In genomic region chr9:129142536-129142935, GRCh38 we compare ENCODE assay signal across 8 cellular contexts. TPM values are rescaled to one million over a fixed set of nuclear protein-coding genes. Genes with fewer than 3 reads are reported as not detected.
A peak's percentile ranks its signal among the peaks of the same experiment; 100 is the strongest.
DNase-seq lines count a peak whose midpoint lies in the region; ATAC-seq and TF ChIP-seq lines count a peak whose summit lies in the region.

No MANE protein-coding gene starts in this region.

- H3K4me1 Mint-ChIP-seq in CD4-positive, alpha-beta memory T cell = peaks cover 15 to 37% (median 29%) of the 10 kb centered on the region in 4 donors
- peaks cover 50% of the 10 kb centered on the region for H3K4me1 Mint-ChIP-seq in activated B cell treated with CpG ODN at 0.5 μM for 24 hours

- no peak overlapping the region for H3K4me3 ChIP-seq in CD4-positive, alpha-beta memory T cell (ENCODE audit: low read length in 2 of 2)
- H3K4me3 ChIP-seq in left ventricle myocardium inferior (peak overlapping the region; percentile 71), sigmoid colon (peak overlapping the region in 1 of 4 donors; percentile 51)

- WGBS in sigmoid colon, 2 donors = 80% methylated on average over 7 of the region's 7 CpGs

- no peak for TF ChIP-seq CTCF in activated B cell treated with CpG ODN at 0.5 μM for 24 hours (IDR thresholded peaks at IDR 0.05)
- TF ChIP-seq CTCF in left ventricle myocardium inferior (IDR thresholded peaks at IDR 0.05; ENCODE audit: borderline replicate concordance) = no peak
- TF ChIP-seq CTCF in sigmoid colon (IDR thresholded peaks at IDR 0.05) = no peak

- CTCF ChIA-PET in CD4-positive, alpha-beta memory T cell (lab: Charles Lee; ENCODE audit: partially characterized antibody) = interaction anchor here (0.6 to 10.5 kb wide), 36 partner anchors 11 to 648 kb away, joined by 3 to 151 read pairs (median 4); partner anchors contain the start of genes C9orf50, IER5L and NTMT1
- CTCF ChIA-PET in activated B cell treated with CpG ODN at 0.5 μM for 24 hours (lab: Charles Lee) = interaction anchor here (0.6 to 6.7 kb wide), 23 partner anchors 9 to 584 kb away, joined by 3 to 84 read pairs (median 4); partner anchors contain the start of gene IER5L

- H3K27ac Mint-ChIP-seq in CD4-positive, alpha-beta memory T cell = peak overlapping the region in 6 of 7 donors; percentile 57 to 91 (median 81)
- H3K27ac Mint-ChIP-seq in activated B cell treated with CpG ODN at 0.5 μM for 24 hours = peak overlapping the region; percentile 91

- peaks cover 38% of the 10 kb centered on the region for H3K4me1 ChIP-seq in CD4-positive, alpha-beta memory T cell (ENCODE audit: insufficient read depth, low read length)
- H3K4me1 ChIP-seq in left ventricle myocardium inferior = peaks cover 97% of the 10 kb centered on the region
- H3K4me1 ChIP-seq in sigmoid colon = peaks cover 0 to 98% (median 90%) of the 10 kb centered on the region in 4 donors

- intact Hi-C loops in CD4-positive, alpha-beta memory T cell (cut with micrococcal nuclease) = no loop called here
- intact Hi-C loops in activated B cell treated with CpG ODN at 0.5 μM for 24 hours (cut with micrococcal nuclease) = loop anchor here (2.0 to 10.0 kb wide), 2 partner anchors 60 to 1102 kb away; no protein-coding TSS in a partner anchor
- intact Hi-C loops in left ventricle myocardium inferior (cut with micrococcal nuclease) = no loop called here
- intact Hi-C loops in sigmoid colon (cut with DNase I) = loop anchor here (2.0 kb wide), 1 partner anchor 346 kb away; no protein-coding TSS in a partner anchor

- no peak for DNase-seq in CD4-positive, alpha-beta memory T cell
- no peak for DNase-seq in activated B cell treated with CpG ODN at 0.5 μM for 24 hours
- no peak for DNase-seq in left ventricle myocardium inferior
- no peak for DNase-seq in sigmoid colon
- no peak for DNase-seq in NCI-H446 treated with DMSO at 0.1 percent for 48 hours (lab: John Stamatoyannopoulos, UW)
- no peak for DNase-seq in DMS53 (lab: John Stamatoyannopoulos, UW)

- no peak for TF ChIP-seq EP300 in sigmoid colon (IDR thresholded peaks at IDR 0.05)

- TF ChIP-seq POLR2A in sigmoid colon (IDR thresholded peaks at IDR 0.05) = no peak

- ATAC-seq in activated B cell treated with CpG ODN at 0.5 μM for 24 hours (ENCODE audit: low read depth) = no peak
- ATAC-seq in HG02759 (IDR thresholded peaks at IDR 0.05; ENCODE audit: unreplicated experiment) = no peak
- ATAC-seq in GM19328 (IDR thresholded peaks at IDR 0.05; ENCODE audit: unreplicated experiment) = no peak

- H3K36me3 Mint-ChIP-seq in CD4-positive, alpha-beta memory T cell = peaks cover 10 to 23% of the 10 kb centered on the region in 2 donors
- H3K36me3 Mint-ChIP-seq in activated B cell treated with CpG ODN at 0.5 μM for 24 hours (ENCODE audit: low read depth) = peaks cover 31% of the 10 kb centered on the region

- no peaks in the 10 kb centered on the region for H3K9me3 ChIP-seq in CD4-positive, alpha-beta memory T cell (ENCODE audit: control insufficient read depth in 1 of 2, low read length in 2 of 2)
- H3K9me3 ChIP-seq in left ventricle myocardium inferior (replicated peaks) = no peaks in the 10 kb centered on the region
- no peaks in the 10 kb centered on the region for H3K9me3 ChIP-seq in sigmoid colon

- no peak overlapping the region for H3K27ac ChIP-seq in CD4-positive, alpha-beta memory T cell (ENCODE audit: low read depth, low read length)
- H3K27ac ChIP-seq in left ventricle myocardium inferior (replicated peaks) = peak overlapping the region; percentile 100
- peak overlapping the region; percentile 97 to 100 (median 99) for H3K27ac ChIP-seq in sigmoid colon

- peak overlapping the region in 4 of 8 donors; percentile 31 to 73 (median 54) for H3K4me3 Mint-ChIP-seq in CD4-positive, alpha-beta memory T cell
- peak overlapping the region; percentile 44 for H3K4me3 Mint-ChIP-seq in activated B cell treated with CpG ODN at 0.5 μM for 24 hours

- no peaks in the 10 kb centered on the region for H3K27me3 Mint-ChIP-seq in CD4-positive, alpha-beta memory T cell
- no peaks in the 10 kb centered on the region for H3K27me3 Mint-ChIP-seq in activated B cell treated with CpG ODN at 0.5 μM for 24 hours

- no peaks in the 10 kb centered on the region for H3K9me3 Mint-ChIP-seq in CD4-positive, alpha-beta memory T cell
- H3K9me3 Mint-ChIP-seq in activated B cell treated with CpG ODN at 0.5 μM for 24 hours = no peaks in the 10 kb centered on the region

- POLR2A ChIA-PET in CD4-positive, alpha-beta memory T cell (lab: Charles Lee; ENCODE audit: partially characterized antibody) = interaction anchor here (1.1 to 6.0 kb wide), 7 partner anchors 8 to 483 kb away, joined by 3 to 85 read pairs (median 5); partner anchors contain the start of genes IER5L and NTMT1
- POLR2A ChIA-PET in activated B cell treated with CpG ODN at 0.5 μM for 24 hours (lab: Charles Lee) = interaction anchor here (0.8 to 5.2 kb wide), 13 partner anchors 11 to 483 kb away, joined by 3 to 62 read pairs (median 4); partner anchors contain the start of genes IER5L, NTMT1 and PTPA

- peaks cover 20% of the 10 kb centered on the region for H3K36me3 ChIP-seq in CD4-positive, alpha-beta memory T cell (ENCODE audit: insufficient read depth, low read length)
- peaks cover 17% of the 10 kb centered on the region for H3K36me3 ChIP-seq in left ventricle myocardium inferior
- H3K36me3 ChIP-seq in sigmoid colon = peaks cover 0 to 10% (median 5%) of the 10 kb centered on the region in 4 donors

- no peaks in the 10 kb centered on the region for H3K27me3 ChIP-seq in CD4-positive, alpha-beta memory T cell (ENCODE audit: insufficient read depth, low read length)
- H3K27me3 ChIP-seq in left ventricle myocardium inferior (ENCODE audit: low read depth) (no peaks in the 10 kb centered on the region), sigmoid colon (no peaks in the 10 kb centered on the region)

RNA-seq across cellular contexts. Expression of gene PTPA, which starts 31.3 kb away (rescaled TPM):
- total RNA-seq in CD4-positive, alpha-beta memory T cell = 10 to 100 TPM; 49.0 to 51.3 TPM
- 10 to 100 TPM; 10.8 to 14.1 TPM for polyA plus RNA-seq in CD4-positive, alpha-beta memory T cell
- total RNA-seq in activated B cell treated with CpG ODN at 0.5 μM for 24 hours (65.5 and 67.2 TPM in 2 replicates), left ventricle myocardium inferior (162 TPM), sigmoid colon (10 to 100 TPM; 50.2 to 79.5 (median 77.4) TPM)
- polyA plus RNA-seq in sigmoid colon = 100 to 1,000 TPM in 1 of 3 donors, 10 to 100 TPM in 2; 67.3 to 141 (median 88.3) TPM

RNA-seq across cellular contexts. Expression of gene CRAT, which starts 31.9 kb away (rescaled TPM):
- total RNA-seq in CD4-positive, alpha-beta memory T cell = 10 to 100 TPM; 11.2 to 12.4 TPM
- polyA plus RNA-seq in CD4-positive, alpha-beta memory T cell = 10 to 100 TPM in 1 of 2 donors, 1 to 10 TPM in 1; 8.7 to 21.0 TPM
- total RNA-seq in activated B cell treated with CpG ODN at 0.5 μM for 24 hours = 6.8 and 8.2 TPM in 2 replicates
- 85.3 TPM for total RNA-seq in left ventricle myocardium inferior
- 10 to 100 TPM; 49.6 to 58.8 (median 52.7) TPM for total RNA-seq in sigmoid colon
- polyA plus RNA-seq in sigmoid colon = 10 to 100 TPM; 49.8 to 66.8 (median 58.3) TPM

RNA-seq across cellular contexts. Expression of gene IER5L, which starts 35.5 kb away (rescaled TPM):
- 1 to 10 TPM; 3.1 to 3.6 TPM for total RNA-seq in CD4-positive, alpha-beta memory T cell
- under 1 TPM; 0.07 to 0.08 TPM for polyA plus RNA-seq in CD4-positive, alpha-beta memory T cell
- total RNA-seq in activated B cell treated with CpG ODN at 0.5 μM for 24 hours = 1.9 and 2.1 TPM in 2 replicates
- total RNA-seq in left ventricle myocardium inferior = 3.8 TPM
- total RNA-seq in sigmoid colon = 10 to 100 TPM in 2 of 4 donors, 1 to 10 TPM in 2; 4.4 to 17.4 (median 10.2) TPM
- 1 to 10 TPM; 2.3 to 6.7 (median 6.0) TPM for polyA plus RNA-seq in sigmoid colon

Comparison
In these comparisons a context has a peak if more than half of its experiments do, and no peak if none do; other contexts are left out.
1. intact Hi-C loops: an anchor here in activated B cell treated with CpG ODN at 0.5 μM for 24 hours (2.0 to 10.0 kb wide) and sigmoid colon (2.0 kb wide); none called in CD4-positive, alpha-beta memory T cell and left ventricle myocardium inferior.